8 cellular contexts compared by ENCODE assay signal in the genomic region with DNA sequence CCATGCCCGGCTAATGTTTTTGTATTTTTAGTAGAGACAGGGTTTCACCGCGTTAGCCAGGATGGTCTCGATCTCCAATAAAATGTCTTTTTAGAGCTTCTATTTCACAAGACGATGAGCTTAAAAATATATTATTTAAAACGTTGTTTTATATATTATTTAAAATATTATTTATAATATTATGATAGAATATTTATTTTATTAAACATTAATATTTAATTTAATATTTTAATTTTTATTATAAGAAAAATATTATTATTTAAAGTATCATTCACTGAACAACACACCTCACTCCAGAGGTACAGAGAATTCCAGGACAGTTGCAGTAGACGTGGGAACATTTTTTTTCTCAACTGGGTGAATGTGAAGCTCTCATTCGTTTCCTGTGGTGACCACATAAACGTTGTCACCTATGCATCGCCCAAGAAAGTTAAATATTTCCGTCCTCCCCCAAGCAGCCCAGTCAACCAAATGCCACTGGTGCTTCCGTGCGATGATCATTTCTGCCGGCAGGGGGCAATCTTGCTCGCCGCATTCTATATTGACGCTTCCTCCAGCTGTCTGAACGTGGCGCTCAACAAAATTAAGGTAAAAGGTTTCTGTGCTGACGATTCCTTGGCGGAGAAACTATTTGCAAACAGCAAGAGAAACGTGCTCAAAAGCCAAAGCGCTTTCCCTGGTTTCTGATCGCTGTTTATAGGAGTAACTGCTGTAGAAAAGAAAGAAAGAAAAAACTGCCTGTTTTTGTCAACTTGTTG. TPM values are rescaled to one million over a fixed set of nuclear protein-coding genes. Genes with fewer than 3 reads are reported as not detected.
A peak's percentile ranks its signal among the peaks of the same experiment; 100 is the strongest.
DNase-seq lines count a peak whose midpoint lies in the region; ATAC-seq and TF ChIP-seq lines count a peak whose summit lies in the region.

No MANE protein-coding gene starts in this region.

- intact Hi-C loops in activated T-helper 1 cell treated with anti-CD3 and anti-CD28 coated beads, Interleukin-12 subunit alpha, Interleukin-12 subunit beta, Interleukin-2, Interleukin-4 antibody, amounts not matched to agents 30 ng/mL and 10 ng/mL and 1 ng/mL, durations not matched to agents 14 hours and 24 hours and 36 hours (cut with micrococcal nuclease), result loop anchor here (1.0 to 2.0 kb wide), 6 partner anchors 37 to 420 kb away; a partner anchor contains a TSS

- H3K4me3 Mint-ChIP-seq in activated T-helper 1 cell treated with anti-CD3 and anti-CD28 coated beads, Interleukin-12 subunit alpha, Interleukin-12 subunit beta, Interleukin-2, Interleukin-4 antibody, amounts not matched to agents 30 ng/mL and 10 ng/mL and 1 ng/mL, durations not matched to agents 14 hours and 24 hours and 36 hours, result no peak overlapping the region
- no peak overlapping the region for H3K4me3 Mint-ChIP-seq in neural crest cell

- H3K9ac ChIP-seq in stomach smooth muscle (ENCODE audit: low read length in 2 of 2), result no peak overlapping the region

- no peaks in the 10 kb centered on the region for H3K27me3 ChIP-seq in stomach smooth muscle (ENCODE audit: control insufficient read depth in 1 of 2, insufficient read depth in 2 of 2, low read length in 2 of 2)

- H3K9me3 ChIP-seq in stomach smooth muscle (ENCODE audit: control insufficient read depth in 2 of 2, low read length in 2 of 2), result no peaks in the 10 kb centered on the region

- H3K4me1 Mint-ChIP-seq in activated T-helper 1 cell treated with anti-CD3 and anti-CD28 coated beads, Interleukin-12 subunit alpha, Interleukin-12 subunit beta, Interleukin-2, Interleukin-4 antibody, amounts not matched to agents 30 ng/mL and 10 ng/mL and 1 ng/mL, durations not matched to agents 14 hours and 24 hours and 36 hours (ENCODE audit: low read depth), result no peaks in the 10 kb centered on the region
- H3K4me1 Mint-ChIP-seq in neural crest cell, result peaks cover 17% of the 10 kb centered on the region

- H3K36me3 Mint-ChIP-seq in activated T-helper 1 cell treated with anti-CD3 and anti-CD28 coated beads, Interleukin-12 subunit alpha, Interleukin-12 subunit beta, Interleukin-2, Interleukin-4 antibody, amounts not matched to agents 30 ng/mL and 10 ng/mL and 1 ng/mL, durations not matched to agents 14 hours and 24 hours and 36 hours (ENCODE audit: low read depth), result no peaks in the 10 kb centered on the region
- H3K36me3 Mint-ChIP-seq in neural crest cell (ENCODE audit: low read depth), result no peaks in the 10 kb centered on the region

- ATAC-seq in GM21367 (IDR thresholded peaks at IDR 0.05; ENCODE audit: unreplicated experiment), result peak; percentile 79

- in situ Hi-C loops in Caki2 (cut with HindIII; ENCODE audit: low pct_unique_long_range_greater_than_20kb, low sequenced_read_pairs), result no loop called here

- DNase-seq in Caki2 (ENCODE audit: low read depth), result peak; percentile 89
- DNase-seq in HuH-7.5 (ENCODE audit: low spot score), result peak; percentile 42
- peak; percentile 63 for DNase-seq in RPMI7951 (ENCODE audit: low read depth)
- DNase-seq in activated T-helper 1 cell treated with anti-CD3 and anti-CD28 coated beads, Interleukin-12 subunit alpha, Interleukin-12 subunit beta, Interleukin-2, Interleukin-4 antibody, amounts not matched to agents 30 ng/mL and 10 ng/mL and 1 ng/mL, durations not matched to agents 14 hours and 24 hours and 36 hours (ENCODE audit: low spot score), result peak; percentile 72
- peak; percentile 47 for DNase-seq in fibroblast of the conjunctiva (ENCODE audit: low read depth)
- DNase-seq in neural crest cell (ENCODE audit: low read depth, low spot score), result peak; percentile 94

- H3K9me3 Mint-ChIP-seq in activated T-helper 1 cell treated with anti-CD3 and anti-CD28 coated beads, Interleukin-12 subunit alpha, Interleukin-12 subunit beta, Interleukin-2, Interleukin-4 antibody, amounts not matched to agents 30 ng/mL and 10 ng/mL and 1 ng/mL, durations not matched to agents 14 hours and 24 hours and 36 hours, result no peaks in the 10 kb centered on the region
- H3K9me3 Mint-ChIP-seq in neural crest cell, result no peaks in the 10 kb centered on the region

- no peaks in the 10 kb centered on the region for H3K4me1 ChIP-seq in stomach smooth muscle (ENCODE audit: control insufficient read depth, insufficient read depth, low read length)

- no peaks in the 10 kb centered on the region for H3K27me3 Mint-ChIP-seq in activated T-helper 1 cell treated with anti-CD3 and anti-CD28 coated beads, Interleukin-12 subunit alpha, Interleukin-12 subunit beta, Interleukin-2, Interleukin-4 antibody, amounts not matched to agents 30 ng/mL and 10 ng/mL and 1 ng/mL, durations not matched to agents 14 hours and 24 hours and 36 hours (ENCODE audit: insufficient read depth)
- no peaks in the 10 kb centered on the region for H3K27me3 Mint-ChIP-seq in neural crest cell (ENCODE audit: low read depth)

- H3K27ac ChIP-seq in stomach smooth muscle (ENCODE audit: low read length), result no peak overlapping the region

- H3K27ac Mint-ChIP-seq in activated T-helper 1 cell treated with anti-CD3 and anti-CD28 coated beads, Interleukin-12 subunit alpha, Interleukin-12 subunit beta, Interleukin-2, Interleukin-4 antibody, amounts not matched to agents 30 ng/mL and 10 ng/mL and 1 ng/mL, durations not matched to agents 14 hours and 24 hours and 36 hours, result no peak overlapping the region
- H3K27ac Mint-ChIP-seq in neural crest cell (ENCODE audit: unreplicated experiment), result no peak overlapping the region

- H3K4me3 ChIP-seq in stomach smooth muscle (ENCODE audit: low read length in 2 of 2), result peak overlapping the region; percentile 40 to 64

- peak; percentile 97 for TF ChIP-seq CTCF in neural crest cell (conservative IDR thresholded peaks at IDR 0.05)

- no peaks in the 10 kb centered on the region for H3K36me3 ChIP-seq in stomach smooth muscle (ENCODE audit: control insufficient read depth in 2 of 2, insufficient read depth in 2 of 2, low read length in 2 of 2)

RNA-seq across cellular contexts. Expression of a gene that starts 41.7 kb away (rescaled TPM):
- not detected in 2 replicates for total RNA-seq in Caki2 (2014; rRNA removed; shearing (Covaris generic); ENCODE audit: low replicate concordance)
- not detected in 2 replicates for total RNA-seq in RPMI7951 (2014; rRNA removed; shearing (Covaris generic))
- total RNA-seq in activated T-helper 1 cell treated with anti-CD3 and anti-CD28 coated beads, Interleukin-12 subunit alpha, Interleukin-12 subunit beta, Interleukin-2, Interleukin-4 antibody, amounts not matched to agents 30 ng/mL and 10 ng/mL and 1 ng/mL, durations not matched to agents 14 hours and 24 hours and 36 hours, result not detected in 2 replicates
- not detected in 2 replicates for total RNA-seq in neural crest cell

RNA-seq across cellular contexts. Expression of a gene that starts 55.8 kb away (rescaled TPM):
- total RNA-seq in Caki2 (2014; rRNA removed; shearing (Covaris generic); ENCODE audit: low replicate concordance), result 8.2 and 17.2 TPM in 2 replicates
- total RNA-seq in RPMI7951 (2014; rRNA removed; shearing (Covaris generic)), result 17.3 and 18.4 TPM in 2 replicates
- 23.8 and 25.3 TPM in 2 replicates for total RNA-seq in activated T-helper 1 cell treated with anti-CD3 and anti-CD28 coated beads, Interleukin-12 subunit alpha, Interleukin-12 subunit beta, Interleukin-2, Interleukin-4 antibody, amounts not matched to agents 30 ng/mL and 10 ng/mL and 1 ng/mL, durations not matched to agents 14 hours and 24 hours and 36 hours
- total RNA-seq in neural crest cell, result 22.2 and 23.7 TPM in 2 replicates

Comparison
In these comparisons a context has a peak if more than half of its experiments do, and no peak if none do; other contexts are left out.
1. DNase-seq: peak in every context shown above with its lines; median percentile 94 in neural crest cell; 89 in Caki2; 72 in activated T-helper 1 cell treated with anti-CD3 and anti-CD28 coated beads, Interleukin-12 subunit alpha, Interleukin-12 subunit beta, Interleukin-2, Interleukin-4 antibody, amounts not matched to agents 30 ng/mL and 10 ng/mL and 1 ng/mL, durations not matched to agents 14 hours and 24 hours and 36 hours; 63 in RPMI7951; 47 in fibroblast of the conjunctiva; 42 in HuH-7.5.